8 cellular contexts compared by ENCODE assay signal in genomic region chr5:157731272-157732129, GRCh38. TPM values are rescaled to one million over a fixed set of nuclear protein-coding genes. Genes with fewer than 3 reads are reported as not detected.
A peak's percentile ranks its signal among the peaks of the same experiment; 100 is the strongest.
DNase-seq lines count a peak whose midpoint lies in the region; ATAC-seq and TF ChIP-seq lines count a peak whose summit lies in the region.

TSS of gene THG1L (plus strand) at chr5:157731420. CDS start at chr5:157731441, 21 bp downstream.

- peak within 1 kb of the TSS; percentile 99 for H3K27ac Mint-ChIP-seq in endothelial cell (ENCODE audit: unreplicated experiment)

- H3K9me3 ChIP-seq in OCI-LY3 (ENCODE audit: insufficient read depth, low read length) = no peaks in the 10 kb centered on the region

- H3K4me3 ChIP-seq in OCI-LY3 (ENCODE audit: low read length) = peak within 1 kb of the TSS; percentile 94

- H3K36me3 ChIP-seq in OCI-LY3 (replicated peaks; ENCODE audit: low read depth, low read length) = peaks cover 8% of the 10 kb centered on the region

- TF ChIP-seq CTCF in OCI-LY3 (IDR thresholded peaks at IDR 0.05; ENCODE audit: low read depth, low read length) (no peak), endothelial cell (IDR thresholded peaks at IDR 0.05; ENCODE audit: unreplicated experiment) (no peak)

- H3K4me1 ChIP-seq in OCI-LY3 (ENCODE audit: low read length) = peaks cover 21% of the 10 kb centered on the region

- H3K4me3 Mint-ChIP-seq in endothelial cell (ENCODE audit: unreplicated experiment) = peak within 1 kb of the TSS; percentile 99

- H3K4me2 ChIP-seq in OCI-LY3 (ENCODE audit: low read length) = peak within 1 kb of the TSS; percentile 92

- H3K79me2 ChIP-seq in OCI-LY3 (ENCODE audit: low read length) = peaks cover 7% of the 10 kb centered on the region; the same call in 1 of the 2 replicates

- H3K9ac ChIP-seq in OCI-LY3 (ENCODE audit: low read length) = peak within 1 kb of the TSS; percentile 94

- H3K27me3 Mint-ChIP-seq in endothelial cell (ENCODE audit: unreplicated experiment) = peaks cover 6% of the 10 kb centered on the region

- peak within 1 kb of the TSS; percentile 88 for H3K27ac ChIP-seq in OCI-LY3 (ENCODE audit: low read length)

- peaks cover 10% of the 10 kb centered on the region for H3K4me1 Mint-ChIP-seq in endothelial cell (ENCODE audit: unreplicated experiment)

- DNase-seq in D341Med (ENCODE audit: low spot score) (peak; percentile 96), HuH-7 (ENCODE audit: low spot score) (peak; percentile 92), endothelial cell (ENCODE audit: low spot score) (peak; percentile 99), midbrain (lab: John Stamatoyannopoulos, UW) (peak; percentile 97)
- DNase-seq in activated CD8-positive, alpha-beta memory T cell treated with anti-CD3 and anti-CD28 coated beads, Interleukin-2, amount 50 U/mL, for 48 hours = peak; percentile 99
- DNase-seq in stimulated activated CD8-positive, alpha-beta memory T cell treated with anti-CD3 and anti-CD28 coated beads, Interleukin-2, amount 100 ng/mL, for 1 hour (ENCODE audit: low read depth in 2 of 2) = peak; percentile 96 to 98

- H3K36me3 Mint-ChIP-seq in endothelial cell (ENCODE audit: low read depth, unreplicated experiment) = peaks cover 2% of the 10 kb centered on the region

- H3K27me3 ChIP-seq in OCI-LY3 (ENCODE audit: low read depth, low read length) = no peaks in the 10 kb centered on the region

- no peaks in the 10 kb centered on the region for H4K20me1 ChIP-seq in OCI-LY3 (ENCODE audit: insufficient read depth, low read length)

- H2AFZ ChIP-seq in OCI-LY3 (ENCODE audit: low read depth, low read length) = peak within 1 kb of the TSS; percentile 89; the same call in 1 of the 2 replicates

- peak; percentile 92 for ATAC-seq in GM21515 (IDR thresholded peaks at IDR 0.05; ENCODE audit: unreplicated experiment)

- H3K9me3 Mint-ChIP-seq in endothelial cell (ENCODE audit: unreplicated experiment) = no peaks in the 10 kb centered on the region

RNA-seq across cellular contexts. Expression of gene THG1L, which starts in this region (rescaled TPM):
- total RNA-seq in endothelial cell (ENCODE audit: unreplicated experiment) = 6.4 TPM

Comparison
In these comparisons a context has a peak if more than half of its experiments do, and no peak if none do; other contexts are left out.
1. Peak in every context shown above with its lines: DNase-seq, ATAC-seq, H3K4me3 ChIP-seq and H3K27ac ChIP-seq.